15 cellular contexts compared by ENCODE assay signal in the genomic region with DNA sequence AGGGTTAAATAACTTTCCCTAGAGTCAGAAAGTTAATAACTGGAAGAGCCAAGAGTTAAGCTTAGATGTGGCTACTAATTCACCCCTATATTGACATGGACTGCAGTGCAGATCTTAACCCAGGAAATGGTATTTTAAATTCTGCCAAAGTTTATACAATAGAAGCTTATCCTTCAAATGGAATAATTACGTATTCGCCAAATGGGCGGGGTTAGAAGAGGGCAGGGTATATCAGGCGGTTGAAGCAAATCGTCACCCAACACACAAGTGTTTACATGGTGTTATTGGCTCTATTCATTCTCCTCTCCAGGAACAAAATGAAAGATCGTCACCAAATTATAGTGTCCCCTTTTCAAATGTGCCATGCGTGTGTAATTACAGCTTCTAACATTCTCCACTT.
"Had no signal": no experiment of that assay in that cellular context is flagged by ENCODE, and none has a peak within 500 bp of the region (broad histone marks: within the 10 kb centered on the region; RNA-seq: fewer than 3 reads in every experiment).

No MANE protein-coding gene starts in this region.

- H3K36me3 ChIP-seq: ascending aorta, breast epithelium, right lobe of liver, stomach, upper lobe of left lung had no signal

- H3K27ac ChIP-seq: ascending aorta, breast epithelium, right lobe of liver, stomach, testis, upper lobe of left lung had no signal

- H3K4me3 Mint-ChIP-seq: effector memory CD8-positive, alpha-beta T cell; neural crest cell; T-helper 17 cell had no signal

- H3K9me3 Mint-ChIP-seq: effector memory CD8-positive, alpha-beta T cell; neural crest cell had no signal

- H3K27ac Mint-ChIP-seq: T-helper 17 cell had no signal

- H3K4me1 Mint-ChIP-seq: neural crest cell had no signal

- H3K4me3 ChIP-seq: ascending aorta, breast epithelium, right lobe of liver, stomach, testis, upper lobe of left lung had no signal

- H3K4me1 ChIP-seq: ascending aorta, breast epithelium, right lobe of liver, testis had no signal

- H3K27me3 ChIP-seq: ascending aorta, breast epithelium, right lobe of liver, stomach, testis, upper lobe of left lung had no signal

- ATAC-seq: effector memory CD8-positive, alpha-beta T cell; left ventricle myocardium superior; right lobe of liver; T-helper 17 cell had no signal

- DNase-seq: activated CD4-positive, alpha-beta T cell treated with anti-CD3 and anti-CD28 coated beads for 4 hours; activated naive CD4-positive, alpha-beta T cell; dermis blood vessel endothelial cell; effector memory CD8-positive, alpha-beta T cell; head of caudate nucleus; kidney glomerular epithelial cell; left ventricle myocardium superior; right lobe of liver; stomach; T-helper 17 cell; testis; upper lobe of left lung had no signal

- H3K27me3 Mint-ChIP-seq: effector memory CD8-positive, alpha-beta T cell; T-helper 17 cell had no signal

- H3K9me3 ChIP-seq: ascending aorta, breast epithelium, right lobe of liver, stomach, testis, upper lobe of left lung had no signal
